ENCODE assay signal across 16 cellular contexts in the genomic region with DNA sequence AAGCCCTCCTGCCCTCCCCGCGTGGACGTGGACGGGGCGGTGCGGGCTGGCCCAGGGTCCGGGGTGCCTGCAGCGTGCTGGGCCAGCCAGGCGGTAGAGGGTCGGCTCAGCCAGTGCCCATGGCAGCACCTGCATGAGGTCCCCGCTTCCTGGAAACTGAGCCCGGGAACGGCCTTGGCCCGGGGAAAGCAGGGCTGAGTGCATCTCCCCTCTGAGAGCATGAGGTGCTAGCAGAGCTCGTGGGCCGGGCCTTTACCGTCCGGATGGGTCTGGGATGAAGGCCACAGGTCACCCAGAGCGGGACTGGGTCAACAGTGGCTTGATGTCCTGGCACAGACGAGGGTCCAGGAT. TPM values are rescaled to one million over a fixed set of nuclear protein-coding genes. Genes with fewer than 3 reads are reported as not detected.
DNase-seq lines count a peak whose midpoint lies in the region; ATAC-seq and TF ChIP-seq lines count a peak whose summit lies in the region.
"Had no signal": no experiment of that assay in that cellular context is flagged by ENCODE, and none has a peak within 500 bp of the region (broad histone marks: within the 10 kb centered on the region; RNA-seq: fewer than 3 reads in every experiment).

No MANE protein-coding gene starts in this region.

- no peak for DNase-seq in breast epithelium (ENCODE audit: low spot score in 2 of 2)
- no peak for DNase-seq in spleen
- no peak for DNase-seq in GF-D8 (lab: John Stamatoyannopoulos, UW)
- DNase-seq in erythroblast (lab: John Stamatoyannopoulos, UW), result no peak
- DNase-seq: H9, kidney glomerular epithelial cell, MM.1S, NCI-H1417 treated with DMSO at 0.1 percent for 48 hours, NCI-H524, tibial artery had no signal

- H3K36me3 ChIP-seq in ACC112 (ENCODE audit: insufficient read depth, low read length) (no peaks in the 10 kb centered on the region), breast epithelium (no peaks in the 10 kb centered on the region), liver (ENCODE audit: control insufficient read depth in 4 of 4, insufficient read depth in 3 of 4, low read depth in 1 of 4, low read length in 3 of 4) (no peaks in the 10 kb centered on the region), spleen (no peaks in the 10 kb centered on the region)
- H3K36me3 ChIP-seq: tibial artery had no signal

- ATAC-seq in HG03432 (IDR thresholded peaks at IDR 0.05; ENCODE audit: unreplicated experiment) (no peak), GM19324 (IDR thresholded peaks at IDR 0.05; ENCODE audit: low FRiP score, unreplicated experiment) (no peak)
- ATAC-seq: activated CD8-positive, alpha-beta memory T cell treated with anti-CD3 and anti-CD28 coated beads, Interleukin-2, amount 10 ng/mL, durations not matched to agents 7 days and 5 days; K562 had no signal

- WGBS in liver, result 75% methylated on average over 20 of the region's 20 CpGs
- WGBS in spleen, 5 donors, result 88 to 98% (median 95%) methylated on average over 7 to 20 of the region's 20 CpGs

- H3K27me3 ChIP-seq in ACC112 (ENCODE audit: insufficient read depth, low read length) (no peaks in the 10 kb centered on the region), breast epithelium (no peaks in the 10 kb centered on the region), liver (ENCODE audit: control insufficient read depth in 4 of 4, insufficient read depth in 4 of 4, low read length in 3 of 4) (no peaks in the 10 kb centered on the region), spleen (replicated peaks in 1 of 7) (no peaks in the 10 kb centered on the region)
- H3K27me3 ChIP-seq: tibial artery had no signal

- TF ChIP-seq CTCF in breast epithelium (IDR thresholded peaks at IDR 0.05) (no peak), liver (IDR thresholded peaks at IDR 0.05; ENCODE audit: low read depth, low read length, missing input control) (no peak), spleen (IDR thresholded peaks at IDR 0.05 in 8 of 11, conservative IDR thresholded peaks at IDR 0.05 in 3 of 11) (no peak)

- H3K9me3 ChIP-seq in breast epithelium (no peaks in the 10 kb centered on the region), liver (ENCODE audit: control insufficient read depth in 4 of 4, low read length in 3 of 4) (no peaks in the 10 kb centered on the region), spleen (peaks cover 0 to 10% (median 0%) of the 10 kb centered on the region in 8 donors)
- H3K9me3 ChIP-seq: tibial artery had no signal

- H3K4me1 ChIP-seq in ACC112 (ENCODE audit: control insufficient read depth, insufficient read depth, low read length, unreplicated experiment), result peaks cover 44% of the 10 kb centered on the region
- peaks cover 0 to 4% of the 10 kb centered on the region in 2 donors for H3K4me1 ChIP-seq in breast epithelium
- peaks cover 7 to 63% (median 35%) of the 10 kb centered on the region in 4 donors for H3K4me1 ChIP-seq in liver (ENCODE audit: control insufficient read depth in 4 of 4, insufficient read depth in 4 of 4, low read length in 3 of 4)
- peaks cover 13 to 98% (median 48%) of the 10 kb centered on the region in 6 donors for H3K4me1 ChIP-seq in spleen

- H3K79me2 ChIP-seq in ACC112 (ENCODE audit: control insufficient read depth, insufficient read depth, low read length, unreplicated experiment), result peaks cover 45% of the 10 kb centered on the region

- intact Hi-C loops in breast epithelium (cut with DNase I; ENCODE audit: low total_unique reads) (no loop called here), spleen (cut with DNase I; ENCODE audit: low total_unique reads) (no loop called here)

- H3K9ac ChIP-seq in liver (ENCODE audit: low read depth in 1 of 2, low read length in 2 of 2), result no peak overlapping the region

- TF ChIP-seq POLR2A in breast epithelium (IDR thresholded peaks at IDR 0.05) (no peak), spleen (IDR thresholded peaks at IDR 0.05) (no peak), erythroblast (IDR thresholded peaks at IDR 0.05; ENCODE audit: low read length) (no peak)

- H2AFZ ChIP-seq in ACC112 (ENCODE audit: low read length, unreplicated experiment), result peak overlapping the region; percentile 7

- TF ChIP-seq RAD21 in liver (IDR thresholded peaks at IDR 0.05), result no peak

- H3K4me3 ChIP-seq in ACC112 (ENCODE audit: low read depth, low read length), result no peak overlapping the region
- H3K4me3 ChIP-seq in breast epithelium, result peak overlapping the region in 1 of 3 donors; percentile 30
- H3K4me3 ChIP-seq in liver (ENCODE audit: low read depth in 1 of 3, low read length in 3 of 3), result no peak overlapping the region
- H3K4me3 ChIP-seq in spleen, result no peak overlapping the region
- H3K4me3 ChIP-seq: K562, tibial artery had no signal

- H3K27ac ChIP-seq in ACC112 (ENCODE audit: low read depth, low read length) (no peak overlapping the region), breast epithelium (peak overlapping the region; percentile 79 to 97), liver (ENCODE audit: low read depth in 1 of 2, low read length in 2 of 2) (peak overlapping the region; percentile 46 to 47), spleen (peak overlapping the region in 5 of 8 donors; percentile 2 to 87 (median 85))
- H3K27ac ChIP-seq: tibial artery had no signal

TF ChIP-seq in liver, 16 proteins besides CTCF, POLR2A, EP300 and RAD21:
- TF ChIP-seq JUND (IDR thresholded peaks at IDR 0.05), result no peak
- TF ChIP-seq EGR1 (IDR thresholded peaks at IDR 0.05; ENCODE audit: low read depth in 2 of 2), result no peak
- no peak for TF ChIP-seq NR2F2 (IDR thresholded peaks at IDR 0.05)
- no peak for TF ChIP-seq FOXA1 (IDR thresholded peaks at IDR 0.05)
- TF ChIP-seq REST (IDR thresholded peaks at IDR 0.05), result no peak
- TF ChIP-seq ZBTB33 (IDR thresholded peaks at IDR 0.05), result no peak
- no peak for TF ChIP-seq HNF4G (IDR thresholded peaks at IDR 0.05)
- TF ChIP-seq FOXA2 (IDR thresholded peaks at IDR 0.05), result no peak

RNA-seq across cellular contexts. Expression of gene TSHZ1, which starts 39.8 kb away (rescaled TPM):
- total RNA-seq in breast epithelium (10 to 100 TPM; 12.3 to 18.3 (median 16.4) TPM), liver (1 to 10 TPM; 4.2 to 6.6 TPM), spleen (10 to 100 TPM; 14.9 to 26.4 (median 19.7) TPM)
- polyA plus RNA-seq in liver (1 to 10 TPM; 5.6 TPM), spleen (1 to 10 TPM; 4.1 to 6.1 (median 4.2) TPM)

RNA-seq across cellular contexts. Expression of gene PTGR3, which starts 41.5 kb away (rescaled TPM):
- total RNA-seq in breast epithelium (10 to 100 TPM; 21.3 to 32.9 (median 22.9) TPM), liver (10 to 100 TPM in 1 of 2 donors, 1 to 10 TPM in 1; 6.8 to 14.2 TPM), spleen (10 to 100 TPM; 23.6 to 43.8 (median 36.7) TPM)
- polyA plus RNA-seq in liver (10 to 100 TPM in 1 of 2 donors, 1 to 10 TPM in 1; 8.5 to 18.7 TPM), spleen (10 to 100 TPM; 11.1 to 16.8 (median 12.3) TPM)
